Comparison of ENCODE assay signal across 8 cellular contexts in the genomic region with DNA sequence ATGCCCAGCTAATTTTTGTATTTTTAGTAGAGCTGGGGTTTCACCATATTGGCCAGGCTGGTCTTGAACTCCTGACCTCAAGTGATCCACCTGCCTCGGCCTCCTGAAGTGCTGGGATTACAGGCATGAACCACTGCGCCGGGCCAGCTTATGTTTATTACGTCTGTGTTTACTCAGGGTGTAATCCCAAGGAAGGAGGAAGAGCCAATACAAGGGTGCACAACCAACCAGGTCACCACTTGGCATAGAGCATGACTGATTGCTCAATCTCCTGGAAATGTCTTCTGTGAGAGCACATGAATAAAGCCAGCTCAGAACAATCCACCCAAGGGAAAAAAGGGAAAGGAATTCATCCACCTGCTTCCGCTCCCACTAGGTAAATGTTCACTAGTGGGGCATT. TPM values are rescaled to one million over a fixed set of nuclear protein-coding genes. Genes with fewer than 3 reads are reported as not detected.
A peak's percentile ranks its signal among the peaks of the same experiment; 100 is the strongest.
DNase-seq lines count a peak whose midpoint lies in the region; ATAC-seq and TF ChIP-seq lines count a peak whose summit lies in the region.
"Not testable (repeated sequence)": the region's sequence is repeated elsewhere in the genome, so short reads cannot be mapped to it uniquely, and the experiment has no call there.

No MANE protein-coding gene starts in this region.

- peak; percentile 65 for DNase-seq in GM23248
- peak; percentile 44 for DNase-seq in MV-4-11 (lab: John Stamatoyannopoulos, UW)
- DNase-seq in adipocyte (ENCODE audit: low read depth), result peak; percentile 42
- DNase-seq in epithelial cell of esophagus (ENCODE audit: low read depth), result peak; percentile 85
- DNase-seq in prostate gland (ENCODE audit: low spot score), result peak; percentile 58
- DNase-seq in upper lobe of right lung, result not testable (repeated sequence)

- TF ChIP-seq CTCF in epithelial cell of esophagus (IDR thresholded peaks at IDR 0.05; ENCODE audit: insufficient read depth, low read depth, low read length, missing control alignments); gastroesophageal sphincter (IDR thresholded peaks at IDR 0.05); liver (IDR thresholded peaks at IDR 0.05; ENCODE audit: low read depth, low read length, missing input control); prostate gland (IDR thresholded peaks at IDR 0.05); upper lobe of right lung (IDR thresholded peaks at IDR 0.05): not testable (repeated sequence)

- H3K79me2 ChIP-seq in GM23248 (ENCODE audit: insufficient read depth), result not testable (repeated sequence)

- not testable (repeated sequence) for H3K9me3 ChIP-seq in GM23248 (ENCODE audit: low read depth); adipocyte (ENCODE audit: control insufficient read depth, low read length); gastroesophageal sphincter; liver (ENCODE audit: control insufficient read depth in 4 of 4, low read length in 3 of 4); prostate gland; upper lobe of right lung

- 69 to 70% methylated on average over 5 of the region's 5 CpGs for WGBS in GM23248 (ENCODE audit: low coverage in 1 of 2, low lambda C conversion rate in 2 of 2, missing lambda C conversion rate in 2 of 2), 2 experiments
- WGBS in gastroesophageal sphincter (ENCODE audit: low coverage in 1 of 2), 2 donors, result 89 to 93% methylated on average over 1 to 2 of the region's 5 CpGs
- 39% methylated on average over 5 of the region's 5 CpGs for WGBS in liver
- 43% methylated on average over 5 of the region's 5 CpGs for WGBS in prostate gland

- TF ChIP-seq RAD21 in liver (IDR thresholded peaks at IDR 0.05), result peak in 1 of 2 donors; percentile 19

- H3K9ac ChIP-seq in GM23248; adipocyte (ENCODE audit: low read length); liver (ENCODE audit: low read depth in 1 of 2, low read length in 2 of 2): not testable (repeated sequence)

- ATAC-seq in gastroesophageal sphincter (peak; percentile 36), upper lobe of right lung (peak; percentile 79)

- H4K20me1 ChIP-seq in GM23248 (ENCODE audit: insufficient read depth), result not testable (repeated sequence)

- not testable (repeated sequence) for H3F3A ChIP-seq in GM23248 (ENCODE audit: insufficient read depth)

- TF ChIP-seq EP300 in gastroesophageal sphincter (IDR thresholded peaks at IDR 0.05), result not testable (repeated sequence)

- not testable (repeated sequence) for H2AFZ ChIP-seq in GM23248

- not testable (repeated sequence) for H3K4me1 ChIP-seq in GM23248 (ENCODE audit: insufficient read depth); adipocyte (ENCODE audit: control insufficient read depth, insufficient read depth, low read length); gastroesophageal sphincter; liver (ENCODE audit: control insufficient read depth in 4 of 4, insufficient read depth in 4 of 4, low read length in 3 of 4); prostate gland (replicated peaks); upper lobe of right lung

- intact Hi-C loops in prostate gland (cut with DNase I), result not testable (repeated sequence)
- intact Hi-C loops in upper lobe of right lung (cut with DNase I), result loop anchor here (10.0 kb wide), 1 partner anchor 136 kb away; no protein-coding TSS in a partner anchor

- not testable (repeated sequence) for H3K4me3 ChIP-seq in GM23248; adipocyte (ENCODE audit: low read length); epithelial cell of esophagus (ENCODE audit: low read length); gastroesophageal sphincter; liver (ENCODE audit: low read depth in 1 of 3, low read length in 3 of 3); prostate gland; upper lobe of right lung

- not testable (repeated sequence) for TF ChIP-seq POLR2A in gastroesophageal sphincter (IDR thresholded peaks at IDR 0.05); prostate gland (IDR thresholded peaks at IDR 0.05)

- in situ Hi-C loops in GM23248 (cut with MboI), result not testable (repeated sequence)

- not testable (repeated sequence) for H3K36me3 ChIP-seq in GM23248 (ENCODE audit: low read depth); adipocyte (ENCODE audit: control insufficient read depth, insufficient read depth, low read length, severe bottlenecking); gastroesophageal sphincter; liver (ENCODE audit: control insufficient read depth in 4 of 4, insufficient read depth in 3 of 4, low read depth in 1 of 4, low read length in 3 of 4); prostate gland; upper lobe of right lung

- not testable (repeated sequence) for H3K9me2 ChIP-seq in GM23248 (ENCODE audit: insufficient read depth)

- not testable (repeated sequence) for H3K27me3 ChIP-seq in GM23248 (replicated peaks; ENCODE audit: insufficient read depth); adipocyte (replicated peaks; ENCODE audit: control insufficient read depth, insufficient read depth, low read length); gastroesophageal sphincter; liver (ENCODE audit: control insufficient read depth in 4 of 4, insufficient read depth in 4 of 4, low read length in 3 of 4); prostate gland (replicated peaks; ENCODE audit: insufficient read depth); upper lobe of right lung

- H3K27ac ChIP-seq in GM23248, gastroesophageal sphincter, prostate gland, upper lobe of right lung: not testable (repeated sequence)
- peak overlapping the region in 1 of 2 donors; percentile 43 for H3K27ac ChIP-seq in liver (ENCODE audit: low read depth in 1 of 2, low read length in 2 of 2)

- not testable (repeated sequence) for H3K4me2 ChIP-seq in GM23248 (ENCODE audit: unreplicated experiment)

TF ChIP-seq in liver, 16 proteins besides CTCF, POLR2A, EP300 and RAD21:
- TF ChIP-seq RXRA (IDR thresholded peaks at IDR 0.05) (peak in 1 of 2 donors; percentile 26), HNF4A (conservative IDR thresholded peaks at IDR 0.05) (peak in 1 of 2 donors; percentile 25), FOXA2 (IDR thresholded peaks at IDR 0.05) (peak; percentile 46)
TF ChIP-seq in liver: peak in this region for 3; not testable (repeated sequence) for 13.

RNA-seq across cellular contexts. Expression of a gene that starts 54.7 kb away (rescaled TPM):
- 65.4 and 66.3 TPM in 2 replicates for total RNA-seq in GM23248 (2014; rRNA removed; shearing (Covaris generic))
- polyA plus RNA-seq in GM23248 (2016; fragmentation: Nextera tagmentation; extraction: Ambion mirVana) (107 and 113 TPM in 2 replicates), liver (10 to 100 TPM; 25.0 to 41.6 TPM)
- total RNA-seq in gastroesophageal sphincter (100 to 1,000 TPM in 1 of 4 donors, 10 to 100 TPM in 3; 76.6 to 124 (median 98.8) TPM), liver (10 to 100 TPM; 23.1 to 47.4 TPM), prostate gland (100 to 1,000 TPM; 120 to 187 TPM), upper lobe of right lung (130 TPM)
